Comparison of ENCODE assay signal across 10 cellular contexts in the genomic region with DNA sequence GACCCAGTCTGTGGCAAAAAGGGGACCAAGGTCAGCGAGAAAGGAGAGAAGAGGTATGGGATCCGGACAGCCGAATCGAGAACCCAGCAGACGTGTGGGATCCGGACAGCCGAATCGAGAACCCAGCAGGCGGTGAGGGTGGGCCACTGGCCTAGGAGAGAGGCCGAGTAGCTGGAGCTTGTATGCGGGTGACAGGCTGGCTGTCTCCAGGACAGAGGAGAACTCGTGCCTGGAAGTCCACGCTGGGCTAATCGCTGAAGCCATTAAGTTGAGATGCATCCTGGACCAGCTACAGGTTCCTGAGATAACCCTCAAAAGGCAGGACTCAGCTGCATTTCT. TPM values are rescaled to one million over a fixed set of nuclear protein-coding genes. Genes with fewer than 3 reads are reported as not detected.
DNase-seq lines count a peak whose midpoint lies in the region; ATAC-seq and TF ChIP-seq lines count a peak whose summit lies in the region.
"Had no signal": no experiment of that assay in that cellular context is flagged by ENCODE, and none has a peak within 500 bp of the region (broad histone marks: within the 10 kb centered on the region; RNA-seq: fewer than 3 reads in every experiment).

No MANE protein-coding gene starts in this region.

- H3K9me3 ChIP-seq in CD4-positive, alpha-beta T cell (ENCODE audit: control insufficient read depth, low read length): no peaks in the 10 kb centered on the region
- no peaks in the 10 kb centered on the region for H3K9me3 ChIP-seq in T-helper 17 cell (ENCODE audit: control insufficient read depth, low read length, poor library complexity, severe bottlenecking)
- no peaks in the 10 kb centered on the region for H3K9me3 ChIP-seq in heart left ventricle
- H3K9me3 ChIP-seq in lower lobe of right lung: no peaks in the 10 kb centered on the region

- H3K36me3 Mint-ChIP-seq in CD4-positive, alpha-beta T cell (ENCODE audit: low read depth): peaks cover 49% of the 10 kb centered on the region
- H3K36me3 Mint-ChIP-seq in T-helper 17 cell (ENCODE audit: low read depth) (peaks cover 3% of the 10 kb centered on the region), nephron progenitor cell (ENCODE audit: low read depth) (peaks cover 10% of the 10 kb centered on the region)

- POLR2A ChIA-PET in CD4-positive, alpha-beta T cell (lab: Charles Lee): no interaction called here

- 51 to 64% (median 61%) methylated on average over 14 of the region's 14 CpGs for WGBS in heart left ventricle, 4 donors

- peak overlapping the region; percentile 71 for H3K27ac Mint-ChIP-seq in CD4-positive, alpha-beta T cell
- H3K27ac Mint-ChIP-seq in T-helper 17 cell (peak overlapping the region; percentile 97), nephron progenitor cell (peak overlapping the region; percentile 95)
- H3K27ac Mint-ChIP-seq: memory B cell had no signal

- peaks cover 73% of the 10 kb centered on the region for H3K4me1 Mint-ChIP-seq in CD4-positive, alpha-beta T cell (ENCODE audit: low read depth)
- H3K4me1 Mint-ChIP-seq in T-helper 17 cell (peaks cover 58% of the 10 kb centered on the region), nephron progenitor cell (peaks cover 69% of the 10 kb centered on the region)

- no peak for DNase-seq in CD4-positive, alpha-beta T cell
- DNase-seq in T-helper 17 cell: no peak
- DNase-seq in heart left ventricle: no peak
- DNase-seq in nephron progenitor cell: no peak
- DNase-seq in lower lobe of right lung: no peak
- DNase-seq in foreskin keratinocyte: no peak

- peaks cover 0 to 31% (median 0%) of the 10 kb centered on the region in 9 donors for H3K36me3 ChIP-seq in heart left ventricle
- peaks cover 18% of the 10 kb centered on the region for H3K36me3 ChIP-seq in lower lobe of right lung

- H3K4me1 ChIP-seq in heart left ventricle: peaks cover 28 to 99% (median 89%) of the 10 kb centered on the region in 12 donors
- H3K4me1 ChIP-seq in lower lobe of right lung: peaks cover 67% of the 10 kb centered on the region
- H3K4me1 ChIP-seq in foreskin keratinocyte: peaks cover 11% of the 10 kb centered on the region

- intact Hi-C loops in CD4-positive, alpha-beta T cell (cut with DNase I, micrococcal nuclease): no loop called here
- intact Hi-C loops in heart left ventricle (cut with DNase I): loop anchor here in 2 of 10 donors (5.0 kb wide), 2 partner anchors 45 to 150 kb away; no protein-coding TSS in a partner anchor
- intact Hi-C loops in lower lobe of right lung (cut with DNase I): no loop called here

- no peak for ATAC-seq in CD4-positive, alpha-beta T cell (ENCODE audit: poor library complexity)
- no peak for ATAC-seq in T-helper 17 cell
- ATAC-seq in heart left ventricle: no peak
- no peak for ATAC-seq in HG02798 (IDR thresholded peaks at IDR 0.05; ENCODE audit: poor library complexity, unreplicated experiment)
- ATAC-seq in lower lobe of right lung: no peak
- ATAC-seq in HG03565 (IDR thresholded peaks at IDR 0.05; ENCODE audit: unreplicated experiment): no peak
- ATAC-seq in foreskin keratinocyte: no peak

- H3K27me3 Mint-ChIP-seq in CD4-positive, alpha-beta T cell: no peaks in the 10 kb centered on the region
- H3K27me3 Mint-ChIP-seq in T-helper 17 cell: no peaks in the 10 kb centered on the region
- peaks cover 6% of the 10 kb centered on the region for H3K27me3 Mint-ChIP-seq in nephron progenitor cell (ENCODE audit: low read depth, poor library complexity)
- H3K27me3 Mint-ChIP-seq: memory B cell had no signal

- no peaks in the 10 kb centered on the region for H3K27me3 ChIP-seq in CD4-positive, alpha-beta T cell (ENCODE audit: control insufficient read depth, insufficient read depth, low read length)
- H3K27me3 ChIP-seq in heart left ventricle: no peaks in the 10 kb centered on the region
- H3K27me3 ChIP-seq in lower lobe of right lung (ENCODE audit: low read depth): no peaks in the 10 kb centered on the region
- H3K27me3 ChIP-seq in foreskin keratinocyte: no peaks in the 10 kb centered on the region

- no peak for TF ChIP-seq POLR2A in heart left ventricle (IDR thresholded peaks at IDR 0.05)

- TF ChIP-seq CTCF in CD4-positive, alpha-beta T cell (IDR thresholded peaks at IDR 0.05): no peak
- TF ChIP-seq CTCF in heart left ventricle (IDR thresholded peaks at IDR 0.05) (no peak), nephron progenitor cell (IDR thresholded peaks at IDR 0.05) (no peak), lower lobe of right lung (IDR thresholded peaks at IDR 0.05) (no peak), foreskin keratinocyte (conservative IDR thresholded peaks at IDR 0.05) (no peak)

- no peak overlapping the region for H3K4me3 ChIP-seq in heart left ventricle
- no peak overlapping the region for H3K4me3 ChIP-seq in lower lobe of right lung
- H3K4me3 ChIP-seq: SK-N-MC had no signal

- CTCF ChIA-PET in CD4-positive, alpha-beta T cell (lab: Charles Lee): interaction anchor here (1.3 kb wide), 1 partner anchor 71 kb away, joined by 3 read pairs; no protein-coding TSS in a partner anchor

- H3K9me3 Mint-ChIP-seq in CD4-positive, alpha-beta T cell: no peaks in the 10 kb centered on the region
- H3K9me3 Mint-ChIP-seq in nephron progenitor cell: no peaks in the 10 kb centered on the region
- H3K9me3 Mint-ChIP-seq: memory B cell had no signal

- no peak overlapping the region for H3K27ac ChIP-seq in CD4-positive, alpha-beta T cell (ENCODE audit: low read depth, low read length)
- H3K27ac ChIP-seq in heart left ventricle (peak overlapping the region; percentile 43 to 99 (median 73)), lower lobe of right lung (no peak overlapping the region), foreskin keratinocyte (no peak overlapping the region)
- H3K27ac ChIP-seq: SK-N-MC had no signal

- H3K4me3 Mint-ChIP-seq in CD4-positive, alpha-beta T cell: no peak overlapping the region
- H3K4me3 Mint-ChIP-seq in T-helper 17 cell (peak overlapping the region; percentile 92), nephron progenitor cell (peak overlapping the region; percentile 59)
- H3K4me3 Mint-ChIP-seq: memory B cell had no signal

RNA-seq across cellular contexts. Expression of a gene that starts 6.0 kb away (rescaled TPM):
- total RNA-seq in CD4-positive, alpha-beta T cell: 10 to 100 TPM; 84.6 to 88.5 TPM
- 100 to 1,000 TPM; 164 to 174 TPM for total RNA-seq in T-helper 17 cell
- total RNA-seq in heart left ventricle: 100 to 1,000 TPM in 1 of 9 donors, 10 to 100 TPM in 8; 52.6 to 125 (median 72.3) TPM
- 100 to 1,000 TPM in 1 of 2 donors, 10 to 100 TPM in 1; 17.8 to 114 TPM for polyA plus RNA-seq in heart left ventricle
- total RNA-seq in lower lobe of right lung: 26.1 TPM
- 18.2 and 19.3 TPM in 2 replicates for total RNA-seq in foreskin keratinocyte
- polyA plus RNA-seq in foreskin keratinocyte: 7.1 and 8.1 TPM in 2 replicates

RNA-seq across cellular contexts. Expression of a gene that starts 30.4 kb away (rescaled TPM):
- total RNA-seq in CD4-positive, alpha-beta T cell: 10 to 100 TPM; 27.1 to 31.7 TPM
- 10 to 100 TPM; 42.1 to 43.8 TPM for total RNA-seq in T-helper 17 cell
- 10 to 100 TPM; 14.0 to 30.7 (median 18.6) TPM for total RNA-seq in heart left ventricle
- polyA plus RNA-seq in heart left ventricle: 10 to 100 TPM in 1 of 2 donors, 1 to 10 TPM in 1; 9.4 to 18.9 TPM
- total RNA-seq in lower lobe of right lung: 34.1 TPM
- total RNA-seq in foreskin keratinocyte: 17.5 and 18.7 TPM in 2 replicates
- polyA plus RNA-seq in foreskin keratinocyte: 21.9 and 23.4 TPM in 2 replicates

Comparison
In these comparisons a context has a peak if more than half of its experiments do, and no peak if none do; other contexts are left out.
1. H3K27ac ChIP-seq: peak in heart left ventricle (12 of 12); none in CD4-positive, alpha-beta T cell (single experiment), lower lobe of right lung (single experiment) and foreskin keratinocyte (single experiment).
2. Peak in every context shown above with its lines, with median percentiles within 50 percentile points of each other: H3K27ac Mint-ChIP-seq.